ENCODE assay signal across 1 cellular context in genomic region chr22:38201718-38202436, GRCh38.
TF ChIP-seq lines count a peak whose summit lies in the region.

Gene MAFF (plus strand): TSS chr22:38201994. CDS start chr22:38213854, 11,860 bp downstream.

TF ChIP-seq in HEK293, 187 proteins besides CTCF, POLR2A, EP300 and RAD21 (continued from another document):
- TF ChIP-seq ZNF654 (tag by site-specific recombination; IDR thresholded peaks at IDR 0.05; ENCODE audit: low read depth) (no peak), ZBTB44 (tag by site-specific recombination; IDR thresholded peaks at IDR 0.05) (no peak), ZNF19 (tag by site-specific recombination; IDR thresholded peaks at IDR 0.05; ENCODE audit: low read depth) (no peak), ZNF670 (tag by site-specific recombination; IDR thresholded peaks at IDR 0.05; ENCODE audit: low read depth) (no peak), ZSCAN5A (tag by site-specific recombination; IDR thresholded peaks at IDR 0.05) (peak; percentile 64; the same call in 1 of the 2 replicates), ZNF704 (tag by site-specific recombination; IDR thresholded peaks at IDR 0.05) (no peak), SP7 (tag by site-specific recombination; IDR thresholded peaks at IDR 0.05) (peak; percentile 59), ZNF146 (tag by site-specific recombination; IDR thresholded peaks at IDR 0.05) (no peak), ZNF843 (tag by site-specific recombination; IDR thresholded peaks at IDR 0.05) (no peak), ZNF157 (tag by site-specific recombination; IDR thresholded peaks at IDR 0.05) (no peak), ZBTB10 (tag by site-specific recombination; IDR thresholded peaks at IDR 0.05) (no peak), ZNF169 (tag by site-specific recombination; IDR thresholded peaks at IDR 0.05) (no peak), PBX3 (CRISPR knock-in tag; IDR thresholded peaks at IDR 0.05) (no peak), ZNF155 (tag by site-specific recombination; IDR thresholded peaks at IDR 0.05) (no peak), PATZ1 (tag by site-specific recombination; IDR thresholded peaks at IDR 0.05) (peak; percentile 75), ZNF18 (tag by site-specific recombination; IDR thresholded peaks at IDR 0.05) (no peak), ZNF585B (tag by site-specific recombination; IDR thresholded peaks at IDR 0.05) (no peak), ZXDB (tag by site-specific recombination; IDR thresholded peaks at IDR 0.05) (no peak), ATF2 (tag by site-specific recombination; IDR thresholded peaks at IDR 0.05; ENCODE audit: low read depth) (peak; percentile 98), SP2 (tag by site-specific recombination; IDR thresholded peaks at IDR 0.05) (peak; percentile 68), ZNF629 (tag by site-specific recombination; IDR thresholded peaks at IDR 0.05) (peak; percentile 94), ZBTB20 (tag by site-specific recombination; IDR thresholded peaks at IDR 0.05) (peak; percentile 94), PRDM6 (tag by site-specific recombination; IDR thresholded peaks at IDR 0.05) (no peak), ZNF121 (tag by site-specific recombination; IDR thresholded peaks at IDR 0.05) (no peak), ZNF112 (tag by site-specific recombination; IDR thresholded peaks at IDR 0.05) (no peak)
TF ChIP-seq in HEK293: peak in this region for 35.
